Comparison of ENCODE assay signal across 34 cellular contexts in the genomic region with DNA sequence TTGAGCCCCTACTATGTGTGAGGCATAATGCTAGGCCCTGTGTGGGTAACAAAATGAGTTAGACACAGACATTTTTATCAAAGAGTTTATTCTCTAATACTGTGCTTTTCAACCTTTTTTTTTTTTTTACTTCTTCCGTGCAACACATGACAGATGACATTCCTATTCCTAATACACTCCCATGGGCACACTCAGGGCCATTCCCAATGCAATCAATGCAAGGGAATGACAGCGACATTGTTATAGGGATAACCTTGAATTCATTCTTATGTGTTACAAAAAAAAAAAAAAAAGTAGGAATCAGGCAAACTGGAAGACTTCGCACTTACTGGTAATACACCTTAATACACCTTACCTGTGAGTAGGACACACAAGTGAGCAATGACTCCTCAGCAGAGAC.
"Had no signal": no experiment of that assay in that cellular context is flagged by ENCODE, and none has a peak within 500 bp of the region (broad histone marks: within the 10 kb centered on the region; RNA-seq: fewer than 3 reads in every experiment).

No MANE protein-coding gene starts in this region.

- H3K4me3 ChIP-seq: MG63 had no signal

- DNase-seq: Karpas-422, Kasumi-1, KG1, MG63, MM.1S, MV-4-11, NCI-H1048, NCI-H1092, NCI-H1092 treated with DMSO at 0.1 percent for 48 hours, NCI-H1105, NCI-H1105 treated with DMSO at 0.1 percent for 48 hours, NCI-H1417 treated with DMSO at 0.1 percent for 48 hours, NCI-H1436, NCI-H1436 treated with DMSO at 0.1 percent for 48 hours, NCI-H146, NCI-H1694, NCI-H1694 treated with DMSO at 0.1 percent for 48 hours, NCI-H187, NCI-H187 treated with DMSO at 0.1 percent for 48 hours, NCI-H1930, NCI-H2029, NCI-H2029 treated with DMSO at 0.1 percent for 48 hours, NCI-H2081, NCI-H2081 treated with DMSO at 0.1 percent for 48 hours, NCI-H2107, NCI-H2171, NCI-H2171 treated with DMSO at 0.1 percent for 48 hours, NCI-H2227 treated with DMSO at 0.1 percent for 48 hours, NCI-H226, NCI-H345, NCI-H446, NCI-H446 treated with DMSO at 0.1 percent for 48 hours, NCI-H510A had no signal

- H3K4me2 ChIP-seq: KMS-11 had no signal

- H3K9me3 ChIP-seq: MG63 had no signal

- H3K36me3 ChIP-seq: MG63 had no signal

- H3K27ac ChIP-seq: KMS-11 had no signal

- H3K9ac ChIP-seq: KMS-11 had no signal

- H3K27me3 ChIP-seq: MG63 had no signal
